In the genomic region with DNA sequence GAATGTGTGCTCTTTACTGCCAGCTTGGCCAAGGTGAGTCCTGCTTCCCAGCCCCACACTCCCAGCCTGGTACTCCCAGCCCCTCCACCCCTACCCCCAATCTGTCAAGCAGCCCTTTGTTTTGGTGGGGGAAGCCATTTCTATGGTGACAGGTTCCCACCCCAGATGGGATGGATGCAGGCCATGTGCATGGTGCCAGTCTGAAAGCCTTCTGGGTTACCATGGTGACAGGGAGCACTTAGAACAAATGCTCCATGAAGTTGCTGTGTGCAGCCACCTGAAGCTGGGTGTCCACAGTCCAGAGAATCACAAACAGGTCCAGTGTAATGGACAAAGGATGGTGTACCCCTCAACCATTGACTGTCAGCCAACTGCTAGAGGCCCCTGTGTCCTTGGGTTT, we compare ENCODE assay signal across 19 cellular contexts. TPM values are rescaled to one million over a fixed set of nuclear protein-coding genes. Genes with fewer than 3 reads are reported as not detected.
DNase-seq lines count a peak whose midpoint lies in the region; ATAC-seq, FAIRE-seq and TF ChIP-seq lines count a peak whose summit lies in the region.
"Had no signal": no experiment of that assay in that cellular context is flagged by ENCODE, and none has a peak within 500 bp of the region (broad histone marks: within the 10 kb centered on the region; RNA-seq: fewer than 3 reads in every experiment).

No MANE protein-coding gene starts in this region.

- no peaks in the 10 kb centered on the region for H3K9me3 ChIP-seq in kidney (ENCODE audit: control insufficient read depth in 1 of 2, low read length in 2 of 2)
- H3K9me3 ChIP-seq: SK-N-SH had no signal

- DNase-seq in activated CD8-positive, alpha-beta memory T cell treated with anti-CD3 and anti-CD28 coated beads, Interleukin-2, amount 10 ng/mL, durations not matched to agents 7 days and 5 days = peak; percentile 22
- DNase-seq in activated CD8-positive, alpha-beta memory T cell treated with anti-CD3 and anti-CD28 coated beads, Interleukin-2, amount 50 U/mL, for 48 hours = no peak
- DNase-seq in NCI-H524 treated with DMSO at 0.1 percent for 48 hours (lab: John Stamatoyannopoulos, UW) (peak; percentile 60), cerebellum (ENCODE audit: low spot score) (peak; percentile 66), foreskin fibroblast (no peak), kidney (no peak)
- DNase-seq: CD4-positive, alpha-beta T cell; H9; KBM-7; NCI-H1105; NCI-H510A; SHP77 treated with DMSO at 0.1 percent for 48 hours; SK-N-SH; T-cell had no signal

- intact Hi-C loops in kidney (cut with DNase I) = no loop called here

- peaks cover 22 to 31% of the 10 kb centered on the region in 2 donors for H3K36me3 ChIP-seq in kidney (ENCODE audit: control insufficient read depth in 1 of 2, insufficient read depth in 2 of 2, low read length in 2 of 2)

- no peak overlapping the region for H3K4me3 Mint-ChIP-seq in activated CD8-positive, alpha-beta memory T cell treated with anti-CD3 and anti-CD28 coated beads, Interleukin-2, amount 10 ng/mL, durations not matched to agents 7 days and 5 days
- H3K4me3 Mint-ChIP-seq: CD4-positive, alpha-beta T cell; H9; T-cell had no signal

- CTCF ChIA-PET in activated CD8-positive, alpha-beta memory T cell treated with anti-CD3 and anti-CD28 coated beads, Interleukin-2, amount 10 ng/mL, durations not matched to agents 7 days and 5 days (lab: Charles Lee) = interaction anchor here (1.3 to 6.6 kb wide), 5 partner anchors 10 to 118 kb away, joined by 3 to 65 read pairs (median 8); no protein-coding TSS in a partner anchor

- H3K4me3 ChIP-seq in foreskin fibroblast (ENCODE audit: low read depth in 1 of 2, low read length in 2 of 2) (no peak overlapping the region), kidney (ENCODE audit: low read length in 2 of 2) (no peak overlapping the region)

- H3K9ac ChIP-seq in kidney (ENCODE audit: low read length in 2 of 2) = no peak overlapping the region
- H3K9ac ChIP-seq: SK-N-SH had no signal

- peaks cover 12 to 22% of the 10 kb centered on the region in 2 donors for H3K4me1 ChIP-seq in kidney (ENCODE audit: control insufficient read depth in 1 of 2, insufficient read depth in 1 of 2, low read depth in 1 of 2, low read length in 2 of 2)

- H3K27me3 Mint-ChIP-seq in activated CD8-positive, alpha-beta memory T cell treated with anti-CD3 and anti-CD28 coated beads, Interleukin-2, amount 10 ng/mL, durations not matched to agents 7 days and 5 days = no peaks in the 10 kb centered on the region
- H3K27me3 Mint-ChIP-seq: CD4-positive, alpha-beta T cell; T-cell had no signal

- no peak for FAIRE-seq in kidney (lab: Jason Lieb, UNC)
- FAIRE-seq: A204.1, GM12892, GM18507 had no signal

- H3K27ac ChIP-seq in temporal lobe (ENCODE audit: low read depth, low read length) = peak overlapping the region; percentile 55
- no peak overlapping the region for H3K27ac ChIP-seq in kidney (ENCODE audit: low read depth in 2 of 2, low read length in 2 of 2)

- H3K36me3 Mint-ChIP-seq in activated CD8-positive, alpha-beta memory T cell treated with anti-CD3 and anti-CD28 coated beads, Interleukin-2, amount 10 ng/mL, durations not matched to agents 7 days and 5 days = no peaks in the 10 kb centered on the region
- H3K36me3 Mint-ChIP-seq: T-cell had no signal

- TF ChIP-seq CTCF in foreskin fibroblast (IDR thresholded peaks at IDR 0.05; ENCODE audit: low read depth, low read length) (no peak), kidney (IDR thresholded peaks at IDR 0.05; ENCODE audit: borderline replicate concordance, extremely low read depth, insufficient read depth) (no peak)

- no peak overlapping the region for H3K27ac Mint-ChIP-seq in activated CD8-positive, alpha-beta memory T cell treated with anti-CD3 and anti-CD28 coated beads, Interleukin-2, amount 10 ng/mL, durations not matched to agents 7 days and 5 days
- H3K27ac Mint-ChIP-seq: CD4-positive, alpha-beta T cell; H9; T-cell had no signal

- ATAC-seq in activated CD8-positive, alpha-beta memory T cell treated with anti-CD3 and anti-CD28 coated beads, Interleukin-2, amount 10 ng/mL, durations not matched to agents 7 days and 5 days = no peak
- ATAC-seq in HG02840 (IDR thresholded peaks at IDR 0.05; ENCODE audit: low FRiP score, unreplicated experiment) = no peak
- ATAC-seq: T-cell had no signal

- H3K4me1 Mint-ChIP-seq in activated CD8-positive, alpha-beta memory T cell treated with anti-CD3 and anti-CD28 coated beads, Interleukin-2, amount 10 ng/mL, durations not matched to agents 7 days and 5 days = peaks cover 9% of the 10 kb centered on the region

- H3K9me3 Mint-ChIP-seq in activated CD8-positive, alpha-beta memory T cell treated with anti-CD3 and anti-CD28 coated beads, Interleukin-2, amount 10 ng/mL, durations not matched to agents 7 days and 5 days (ENCODE audit: low read depth) = no peaks in the 10 kb centered on the region
- H3K9me3 Mint-ChIP-seq: CD4-positive, alpha-beta T cell; H9; T-cell had no signal

RNA-seq across cellular contexts. Expression of a gene that starts 19.1 kb away (rescaled TPM):
- 10 to 100 TPM; 15.4 to 18.3 TPM for total RNA-seq in activated CD8-positive, alpha-beta memory T cell treated with anti-CD3 and anti-CD28 coated beads, Interleukin-2, amount 10 ng/mL, durations not matched to agents 7 days and 5 days
- total RNA-seq in cerebellum = 8.6 TPM
- total RNA-seq in temporal lobe = 9.1 TPM
- 7.6 TPM for total RNA-seq in kidney
- polyA plus RNA-seq in kidney (ENCODE audit: insufficient read depth, low read depth, low replicate concordance) = 7.4 TPM

RNA-seq across cellular contexts. Expression of a gene that starts 58.0 kb away (rescaled TPM):
- total RNA-seq in activated CD8-positive, alpha-beta memory T cell treated with anti-CD3 and anti-CD28 coated beads, Interleukin-2, amount 10 ng/mL, durations not matched to agents 7 days and 5 days = 10 to 100 TPM; 12.3 to 20.6 TPM
- total RNA-seq in cerebellum (8.4 TPM), temporal lobe (5.7 TPM), kidney (50.0 TPM)
- polyA plus RNA-seq in kidney (ENCODE audit: insufficient read depth, low read depth, low replicate concordance) = 39.1 TPM

Comparison
In these comparisons a context has a peak if more than half of its experiments do, and no peak if none do; other contexts are left out.
1. DNase-seq: peak in activated CD8-positive, alpha-beta memory T cell treated with anti-CD3 and anti-CD28 coated beads, Interleukin-2, amount 10 ng/mL, durations not matched to agents 7 days and 5 days (single experiment), NCI-H524 treated with DMSO at 0.1 percent for 48 hours (single experiment) and cerebellum (single experiment); none in activated CD8-positive, alpha-beta memory T cell treated with anti-CD3 and anti-CD28 coated beads, Interleukin-2, amount 50 U/mL, for 48 hours (single experiment), foreskin fibroblast (0 of 2) and kidney (single experiment).